Comparison of ENCODE assay signal across 8 cellular contexts in the genomic region with DNA sequence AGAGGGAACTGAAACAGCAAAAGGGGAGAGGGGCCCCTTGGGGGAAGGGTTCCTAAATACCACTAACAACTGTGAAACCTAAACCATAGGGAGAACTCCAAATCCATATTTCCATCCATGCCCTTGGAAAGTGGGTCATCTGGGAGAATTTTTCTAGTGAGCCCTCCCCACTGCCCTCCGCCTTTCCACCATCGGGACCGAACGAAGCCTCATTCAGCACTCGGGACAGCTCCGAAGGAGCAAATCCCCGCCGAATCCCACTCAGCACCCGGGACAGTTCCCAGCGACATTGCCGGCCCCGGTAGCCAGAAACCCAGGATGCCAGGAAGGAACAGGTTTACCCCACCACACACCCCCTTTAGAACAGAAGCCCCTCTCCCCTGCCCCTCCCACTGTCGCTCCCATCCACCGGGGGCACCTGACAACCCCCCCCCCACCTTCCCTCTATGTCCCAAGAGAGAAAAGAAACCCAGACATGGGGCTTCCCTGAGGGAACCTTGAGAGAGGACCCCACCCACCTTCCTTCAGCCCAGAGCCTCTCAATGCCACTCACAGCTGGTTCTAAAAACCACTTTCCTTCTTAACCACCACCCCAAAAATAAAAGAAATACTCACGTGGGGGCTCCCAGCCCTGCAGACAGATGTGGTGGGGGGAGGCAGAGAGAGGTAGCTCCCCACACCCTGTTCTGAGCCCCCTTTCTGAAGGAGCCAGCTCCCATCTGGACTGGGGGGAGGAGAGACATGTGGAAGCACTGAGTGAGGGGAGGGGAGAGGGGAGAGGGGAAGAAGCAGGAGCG. TPM values are rescaled to one million over a fixed set of nuclear protein-coding genes. Genes with fewer than 3 reads are reported as not detected.
DNase-seq lines count a peak whose midpoint lies in the region; ATAC-seq, FAIRE-seq and TF ChIP-seq lines count a peak whose summit lies in the region.
"Had no signal": no experiment of that assay in that cellular context is flagged by ENCODE, and none has a peak within 500 bp of the region (broad histone marks: within the 10 kb centered on the region; RNA-seq: fewer than 3 reads in every experiment).

No MANE protein-coding gene starts in this region.

- POLR2A ChIA-PET in HEK293 (lab: Yijun Ruan, JAX): interaction anchor here (0.5 to 0.6 kb wide), 3 partner anchors 98 to 1575 kb away, joined by 3 to 5 read pairs (median 4); no protein-coding TSS in a partner anchor
- POLR2A ChIA-PET in HepG2 (lab: Yijun Ruan, JAX): no interaction called here

- H3K36me3 Mint-ChIP-seq in T-helper 17 cell (ENCODE audit: low read depth): peaks cover 12% of the 10 kb centered on the region

- no TSS peak for BruUV-seq in HepG2 (replicated peaks; lab: Mats Ljungman, UMichigan)

- in situ Hi-C loops in HepG2 (cut with HindIII; ENCODE audit: extremely low pct_ligation_motif_present, low pct_unique_long_range_greater_than_20kb): no loop called here

- H3K9me3 ChIP-seq in HEK293 (ENCODE audit: control insufficient read depth, insufficient read depth, low read depth, low read length) (no peaks in the 10 kb centered on the region), T-helper 17 cell (ENCODE audit: control insufficient read depth, low read length, poor library complexity, severe bottlenecking) (no peaks in the 10 kb centered on the region), HepG2 (ENCODE audit: low read length) (no peaks in the 10 kb centered on the region)

- intact Hi-C loops in HepG2 (cut with micrococcal nuclease; ENCODE audit: unreplicated experiment): no loop called here

- FAIRE-seq in bronchial epithelial cell (lab: Jason Lieb, UNC): no peak
- no peak for FAIRE-seq in HepG2 (lab: Jason Lieb, UNC)

- WGBS in HepG2 (ENCODE audit: low lambda C conversion rate): 1% methylated on average over 6 of the region's 16 CpGs

- H4K20me1 ChIP-seq in HepG2 (ENCODE audit: insufficient read depth, low read length): no peaks in the 10 kb centered on the region

- H3K79me2 ChIP-seq in HepG2 (ENCODE audit: insufficient read depth, low read length): no peaks in the 10 kb centered on the region

- TF ChIP-seq CTCF in HEK293 (tag by site-specific recombination; IDR thresholded peaks at IDR 0.05): no peak
- no peak for TF ChIP-seq CTCF in bronchial epithelial cell (IDR thresholded peaks at IDR 0.05; ENCODE audit: insufficient read depth, low read length, severe bottlenecking)
- no peak for TF ChIP-seq CTCF in HepG2 (CRISPR knock-in tag; IDR thresholded peaks at IDR 0.05)

- H3K27ac ChIP-seq in HEK293 (ENCODE audit: extremely low read depth, low read depth, low read length) (no peak overlapping the region), HepG2 (ENCODE audit: extremely low read length, insufficient read depth, low read length) (no peak overlapping the region)

- H3K9ac ChIP-seq in HepG2 (ENCODE audit: insufficient read depth, low read depth, low read length): no peak overlapping the region

- TF ChIP-seq EP300 in HepG2 (IDR thresholded peaks at IDR 0.05; ENCODE audit: low read depth in 2 of 2, low read length in 2 of 2): no peak
- peak; percentile 50; the same call in 1 of the 2 replicates for TF ChIP-seq EP300 in HepG2 (CRISPR knock-in tag; IDR thresholded peaks at IDR 0.05; ENCODE audit: borderline replicate concordance)

- no peak overlapping the region for H3K4me3 Mint-ChIP-seq in T-helper 17 cell
- H3K4me3 Mint-ChIP-seq: T-helper 1 cell treated with Interleukin-12 subunit alpha and Interleukin-12 subunit beta and Interleukin-4 antibody, amounts not matched to agents 30 μg/mL and 1 μg/mL, for 36 hours had no signal

- no peak for TF ChIP-seq POLR2A in HepG2 (IDR thresholded peaks at IDR 0.05; ENCODE audit: insufficient read depth in 1 of 2, low read depth in 2 of 2, low read length in 2 of 2)

- DNase-seq in T-helper 17 cell (peak in 1 of 3 donors; percentile 40), bronchial epithelial cell (ENCODE audit: low read depth) (peak; percentile 16), HepG2 (ENCODE audit: low spot score) (peak; percentile 31), NAMALWA (ENCODE audit: low spot score) (no peak)
- peak; percentile 14 to 29 for DNase-seq in stimulated activated CD8-positive, alpha-beta memory T cell treated with anti-CD3 and anti-CD28 coated beads, Interleukin-7, amount 100 ng/mL, for 48 hours (ENCODE audit: extremely low read depth in 1 of 2, low read depth in 1 of 2)

- H3K27me3 Mint-ChIP-seq in T-helper 17 cell: peaks cover 89% of the 10 kb centered on the region

- TF ChIP-seq RAD21 in HepG2 (CRISPR knock-in tag; IDR thresholded peaks at IDR 0.05): no peak

- H3K4me1 Mint-ChIP-seq in T-helper 17 cell: peaks cover 6% of the 10 kb centered on the region

- H3K4me1 ChIP-seq in HEK293 (ENCODE audit: control insufficient read depth, insufficient read depth, low read length) (no peaks in the 10 kb centered on the region), HepG2 (ENCODE audit: insufficient read depth, low read length) (peaks cover 6% of the 10 kb centered on the region)

- no peak overlapping the region for H2AFZ ChIP-seq in HepG2 (ENCODE audit: low read length)

- no peak overlapping the region for H3K27ac Mint-ChIP-seq in T-helper 17 cell
- H3K27ac Mint-ChIP-seq: T-helper 1 cell treated with Interleukin-12 subunit alpha and Interleukin-12 subunit beta and Interleukin-4 antibody, amounts not matched to agents 30 μg/mL and 1 μg/mL, for 36 hours had no signal

- CTCF ChIA-PET in HEK293 (lab: Yijun Ruan, JAX) (interaction anchor here (0.5 to 0.8 kb wide), 4 partner anchors 72 to 646 kb away, joined by 3 to 5 read pairs (median 4); no protein-coding TSS in a partner anchor), HepG2 (lab: Yijun Ruan, JAX; ENCODE audit: low intra/inter-chr PET ratio, low total read pairs) (no interaction called here)

- H3K4me3 ChIP-seq in HEK293 (ENCODE audit: low read depth, low read length): no peak overlapping the region
- H3K4me3 ChIP-seq in bronchial epithelial cell (ENCODE audit: low read depth, low read length): no peak overlapping the region
- H3K4me3 ChIP-seq in HepG2 (replicated peaks in 1 of 3; ENCODE audit: insufficient read depth in 1 of 3, low read depth in 2 of 3, low read length in 3 of 3): no peak overlapping the region

- H3K36me3 ChIP-seq in HEK293 (ENCODE audit: control insufficient read depth in 2 of 2, insufficient read depth in 1 of 2, low read length in 2 of 2) (no peaks in the 10 kb centered on the region), bronchial epithelial cell (ENCODE audit: control insufficient read depth, insufficient read depth, low read length) (no peaks in the 10 kb centered on the region), HepG2 (replicated peaks in 1 of 2; ENCODE audit: control insufficient read depth in 1 of 2, insufficient read depth in 2 of 2, low read length in 2 of 2) (no peaks in the 10 kb centered on the region)

- ATAC-seq in T-helper 17 cell (peak; percentile 57), HepG2 (peak; percentile 69), HG03097 (IDR thresholded peaks at IDR 0.05; ENCODE audit: low FRiP score, unreplicated experiment) (no peak)

- H3K27me3 ChIP-seq in bronchial epithelial cell (ENCODE audit: control insufficient read depth, insufficient read depth, low read length) (peaks cover 17% of the 10 kb centered on the region), HepG2 (ENCODE audit: control insufficient read depth in 1 of 2, insufficient read depth in 2 of 2, low read length in 2 of 2) (peaks cover 4 to 30% of the 10 kb centered on the region in 2 experiments; a peak in 4 of 5 replicates)

- no peak overlapping the region for H3K4me2 ChIP-seq in HepG2 (ENCODE audit: low read depth, low read length)

TF ChIP-seq in HEK293, 187 proteins besides CTCF, POLR2A, EP300 and RAD21 (continues in another document):
- TF ChIP-seq MZF1 (tag by site-specific recombination; IDR thresholded peaks at IDR 0.05; ENCODE audit: borderline replicate concordance): peak; percentile 66; the same call in 1 of the 2 replicates
- no peak for TF ChIP-seq ZNF394 (tag by site-specific recombination; IDR thresholded peaks at IDR 0.05; ENCODE audit: borderline replicate concordance)
- 0 out of 2 replicates have a peak, but pooled peaks have one; percentile 32 for TF ChIP-seq KLF8 (tag by site-specific recombination; IDR thresholded peaks at IDR 0.05)
- peak; percentile 42; the same call in 1 of the 2 replicates for TF ChIP-seq OSR2 (tag by site-specific recombination; IDR thresholded peaks at IDR 0.05)

TF ChIP-seq in HepG2, 621 proteins besides CTCF, POLR2A, EP300 and RAD21 (continues in another document):
- no peak for TF ChIP-seq KAT2B (IDR thresholded peaks at IDR 0.05; ENCODE audit: borderline replicate concordance, low read depth, low read length)

RNA-seq across cellular contexts. Expression of a gene that starts 4.5 kb away (rescaled TPM):
- total RNA-seq in T-helper 17 cell (under 1 TPM; 0.55 to 0.75 TPM), bronchial epithelial cell (not detected in 2 replicates), HepG2 (2016; rRNA removed; fragmentation: Illumina TruSeq; extraction: Trizol) (0.04 and 0.06 TPM in 2 replicates)
- total RNA-seq in HepG2 (2016; cell fraction: cytosol; rRNA removed; fragmentation: Illumina TruSeq; extraction: Trizol; ENCODE audit: low read depth): not detected in 2 replicates
- total RNA-seq in HepG2 (2016; cell fraction: insoluble cytoplasmic fraction; rRNA removed; fragmentation: Illumina TruSeq; extraction: Trizol): 0.04 TPM in 1 of 2 replicates, not detected in the other
- total RNA-seq in HepG2 (2016; cell fraction: membrane; rRNA removed; fragmentation: Illumina TruSeq; extraction: Trizol): 0.03 and 0.07 TPM in 2 replicates
- not detected in 2 replicates for total RNA-seq in HepG2 (2016; cell fraction: nucleus; rRNA removed; fragmentation: Illumina TruSeq; extraction: Trizol)
- 0.03 and 0.12 TPM in 2 replicates for polyA plus RNA-seq in HepG2 (2011; rRNA removed)
- 0.03 TPM in 2 replicates for polyA plus RNA-seq in HepG2 (2011; cell fraction: cytosol; rRNA removed)
- polyA plus RNA-seq in HepG2 (2011; cell fraction: nucleus; rRNA removed): 0.11 and 0.14 TPM in 2 replicates
- 0.04 TPM in 1 of 2 replicates, not detected in the other for polyA plus RNA-seq in HepG2 (2012)
- polyA plus RNA-seq in HepG2 (2016; cell fraction: cytosol; fragmentation: Illumina TruSeq; extraction: Trizol; ENCODE audit: low read depth): 0.28 TPM in 1 of 2 replicates, not detected in the other
- polyA plus RNA-seq in HepG2 (2016; cell fraction: insoluble cytoplasmic fraction; fragmentation: Illumina TruSeq; extraction: Trizol; ENCODE audit: low read depth): 0.05 and 0.10 TPM in 2 replicates
- 0.07 TPM in 1 of 2 replicates, not detected in the other for polyA plus RNA-seq in HepG2 (2016; cell fraction: membrane; fragmentation: Illumina TruSeq; extraction: Trizol; ENCODE audit: low read depth)
- 0.95 TPM in 1 of 2 replicates, not detected in the other for polyA plus RNA-seq in HepG2 (2016; cell fraction: nucleus; fragmentation: Illumina TruSeq; extraction: Trizol; ENCODE audit: insufficient read depth, low read depth)
- 0.30 TPM in 1 of 2 replicates, not detected in the other for polyA minus RNA-seq in HepG2 (2011; rRNA and poly(A)+ RNA removed; ENCODE audit: low replicate concordance)
- not detected in 2 replicates for polyA minus RNA-seq in HepG2 (2011; cell fraction: cytosol; rRNA and poly(A)+ RNA removed)
- polyA minus RNA-seq in HepG2 (2011; cell fraction: nucleus; rRNA and poly(A)+ RNA removed): 0.12 TPM in 1 of 2 replicates, not detected in the other
